26 cellular contexts compared by ENCODE assay signal in the genomic region with DNA sequence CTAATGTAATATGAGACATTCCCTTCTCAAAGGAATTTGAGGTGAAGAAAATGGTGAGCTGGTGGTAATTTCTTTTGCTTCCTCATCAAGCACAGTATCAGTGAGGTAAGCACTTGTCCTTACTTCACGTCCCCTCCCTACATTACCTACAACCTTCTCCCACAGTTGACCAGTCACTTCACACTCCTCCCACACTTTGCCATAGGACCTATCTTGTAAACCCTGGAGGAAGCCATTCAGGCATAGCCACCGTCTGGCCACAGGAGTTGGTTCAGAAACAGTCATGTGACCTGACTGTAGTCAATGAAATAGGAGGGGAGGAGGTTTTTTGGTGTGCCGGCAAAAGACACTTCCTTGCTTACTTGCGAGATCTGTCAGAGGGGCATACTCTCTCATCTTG. TPM values are rescaled to one million over a fixed set of nuclear protein-coding genes. Genes with fewer than 3 reads are reported as not detected.
DNase-seq lines count a peak whose midpoint lies in the region; ATAC-seq, FAIRE-seq and TF ChIP-seq lines count a peak whose summit lies in the region.
"Had no signal": no experiment of that assay in that cellular context is flagged by ENCODE, and none has a peak within 500 bp of the region (broad histone marks: within the 10 kb centered on the region; RNA-seq: fewer than 3 reads in every experiment).

No MANE protein-coding gene starts in this region.

- H3K36me3 ChIP-seq in MM.1S (replicated peaks; ENCODE audit: insufficient read depth, low read length) (no peaks in the 10 kb centered on the region), kidney epithelial cell (ENCODE audit: control insufficient read depth, insufficient read depth, low read length) (no peaks in the 10 kb centered on the region), kidney (ENCODE audit: control insufficient read depth in 1 of 2, insufficient read depth in 2 of 2, low read length in 2 of 2) (no peaks in the 10 kb centered on the region)

- H3K4me1 ChIP-seq in MM.1S (ENCODE audit: low read length), result peaks cover 59% of the 10 kb centered on the region
- H3K4me1 ChIP-seq in kidney (ENCODE audit: control insufficient read depth in 1 of 2, insufficient read depth in 1 of 2, low read depth in 1 of 2, low read length in 2 of 2), result no peaks in the 10 kb centered on the region

- intact Hi-C loops in kidney (cut with DNase I), result no loop called here

- TF ChIP-seq CTCF in MM.1S (IDR thresholded peaks at IDR 0.05; ENCODE audit: low read length), result no peak
- no peak for TF ChIP-seq CTCF in kidney epithelial cell (IDR thresholded peaks at IDR 0.05; ENCODE audit: insufficient read depth, low read length, poor library complexity, severe bottlenecking)
- no peak for TF ChIP-seq CTCF in kidney (IDR thresholded peaks at IDR 0.05; ENCODE audit: borderline replicate concordance, extremely low read depth, insufficient read depth)

- ATAC-seq in GM21360 (IDR thresholded peaks at IDR 0.05; ENCODE audit: unreplicated experiment), result no peak
- ATAC-seq: HCT116 had no signal

- no peaks in the 10 kb centered on the region for H3K9me3 ChIP-seq in MM.1S (replicated peaks; ENCODE audit: insufficient read depth, low read length)
- no peaks in the 10 kb centered on the region for H3K9me3 ChIP-seq in kidney (ENCODE audit: control insufficient read depth in 1 of 2, low read length in 2 of 2)

- H3K79me2 ChIP-seq in MM.1S (ENCODE audit: low read length), result peaks cover 74% of the 10 kb centered on the region

- peak; percentile 45 for FAIRE-seq in GM19239 (lab: Jason Lieb, UNC)
- no peak for FAIRE-seq in kidney (lab: Jason Lieb, UNC)
- FAIRE-seq: RCC 7860 had no signal

- H3K4me2 ChIP-seq in MM.1S (ENCODE audit: low read depth, low read length), result peak overlapping the region; percentile 6; the same call in 1 of the 2 replicates

- H3K27me3 ChIP-seq in MM.1S (replicated peaks; ENCODE audit: insufficient read depth, low read length) (no peaks in the 10 kb centered on the region), kidney epithelial cell (ENCODE audit: control insufficient read depth, insufficient read depth, low read length) (peaks cover 15% of the 10 kb centered on the region)

- no peaks in the 10 kb centered on the region for H4K20me1 ChIP-seq in MM.1S (ENCODE audit: insufficient read depth, low read length)

- DNase-seq in GM19239 (ENCODE audit: insufficient read length, low spot score) (no peak), MM.1S (no peak), kidney epithelial cell (ENCODE audit: low read depth) (peak; percentile 18), T-helper 1 cell (no peak), iPS-NIHi11 (ENCODE audit: low spot score) (no peak), kidney (no peak)
- DNase-seq: C1 segment of cervical spinal cord; CD4-positive, alpha-beta memory T cell; COR-L47; DMS79; GF-D8; GOT3; NCI-H1092; NCI-H1417 treated with DMSO at 0.1 percent for 48 hours; NCI-H187; NCI-H2081 treated with DMSO at 0.1 percent for 48 hours; NCI-H2171; NCI-H226; NCI-H510A; NCI-H69; SIG-M5 had no signal

- no peaks in the 10 kb centered on the region for H3K9me2 ChIP-seq in MM.1S (replicated peaks; ENCODE audit: insufficient read depth, low read length)

- H2AFZ ChIP-seq in MM.1S (ENCODE audit: low read length), result no peak overlapping the region

- peaks cover 34% of the 10 kb centered on the region for H3F3A ChIP-seq in MM.1S (ENCODE audit: insufficient read depth, low read length)

- H3K4me3 ChIP-seq in MM.1S (ENCODE audit: low read length), result no peak overlapping the region
- no peak overlapping the region for H3K4me3 ChIP-seq in kidney epithelial cell (ENCODE audit: low read depth, low read length)
- no peak overlapping the region for H3K4me3 ChIP-seq in kidney (ENCODE audit: low read length in 2 of 2)
- H3K4me3 ChIP-seq: SK-N-MC had no signal

- H3K27ac ChIP-seq in MM.1S (ENCODE audit: low read length) (peak overlapping the region; percentile 99), kidney (ENCODE audit: low read depth in 2 of 2, low read length in 2 of 2) (no peak overlapping the region)
- H3K27ac ChIP-seq: SK-N-MC had no signal

- H3K9ac ChIP-seq in MM.1S (ENCODE audit: low read length) (no peak overlapping the region), kidney (ENCODE audit: low read length in 2 of 2) (no peak overlapping the region)

RNA-seq across cellular contexts. Expression of gene ACOXL, which starts 12.1 kb away (rescaled TPM):
- 0.58 and 1.6 TPM in 2 replicates for total RNA-seq in kidney epithelial cell
- total RNA-seq in kidney, result 2.0 TPM
- not detected for polyA plus RNA-seq in kidney (ENCODE audit: insufficient read depth, low read depth, low replicate concordance)
- total RNA-seq: A673; CD4-positive, alpha-beta memory T cell had no signal
- polyA plus RNA-seq: CD4-positive, alpha-beta memory T cell had no signal
